In the genomic region with DNA sequence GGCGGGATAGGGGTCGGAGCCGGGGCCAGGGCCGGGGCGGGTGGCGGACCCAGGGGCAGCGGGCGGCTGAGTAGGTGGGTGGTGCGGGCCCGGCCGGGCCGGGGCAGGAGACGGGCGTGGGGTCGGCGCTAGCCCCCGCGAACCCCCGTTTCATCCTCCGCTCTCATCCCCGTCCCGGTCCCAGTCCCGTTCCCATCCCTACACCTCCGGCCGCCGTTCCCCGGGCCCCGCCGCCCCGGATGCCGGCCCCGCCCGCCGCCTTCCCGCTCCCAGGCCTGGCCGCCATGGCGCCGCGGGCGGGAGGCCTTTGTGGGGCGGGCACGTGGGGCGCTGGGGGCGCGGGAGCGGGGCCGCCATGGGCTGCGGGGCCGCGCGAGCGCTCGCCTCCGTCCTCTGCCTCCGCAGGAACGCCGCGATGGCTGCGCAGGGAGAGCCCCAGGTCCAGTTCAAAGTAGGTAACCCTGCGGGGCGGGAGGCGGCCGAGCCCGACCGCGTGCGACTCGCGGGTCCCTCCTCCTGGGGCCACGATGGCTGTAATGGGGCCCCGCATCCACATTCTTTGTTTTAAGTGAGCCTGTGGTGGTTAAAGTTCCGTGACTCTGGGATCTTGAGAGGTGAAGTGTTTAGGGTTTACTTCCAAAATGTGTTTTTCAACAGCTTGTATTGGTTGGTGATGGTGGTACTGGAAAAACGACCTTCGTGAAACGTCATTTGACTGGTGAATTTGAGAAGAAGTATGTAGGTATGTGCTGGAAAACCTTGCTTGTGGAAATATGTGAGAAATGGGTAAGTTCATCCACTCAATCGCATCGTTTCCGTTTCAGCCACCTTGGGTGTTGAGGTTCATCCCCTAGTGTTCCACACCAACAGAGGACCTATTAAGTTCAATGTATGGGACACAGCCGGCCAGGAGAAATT, we compare ENCODE assay signal across 8 cellular contexts. TPM values are rescaled to one million over a fixed set of nuclear protein-coding genes. Genes with fewer than 3 reads are reported as not detected.
DNase-seq lines count a peak whose midpoint lies in the region; ATAC-seq and TF ChIP-seq lines count a peak whose summit lies in the region.

No MANE protein-coding gene starts in this region.

- H3K9me3 ChIP-seq in SJCRH30 (replicated peaks): no peaks in the 10 kb centered on the region
- peaks cover 0 to 6% of the 10 kb centered on the region in 2 donors for H3K9me3 ChIP-seq in right atrium auricular region

- H3K9ac ChIP-seq in rectal smooth muscle tissue (ENCODE audit: low read length): peak overlapping the region; percentile 8

- H3K4me3 ChIP-seq in SJCRH30 (peak overlapping the region; percentile 97), right atrium auricular region (peak overlapping the region; percentile 89 to 92), rectal smooth muscle tissue (ENCODE audit: low read length) (peak overlapping the region; percentile 59)

- TF ChIP-seq CTCF in right atrium auricular region (IDR thresholded peaks at IDR 0.05): no peak

- H3K27me3 ChIP-seq in SJCRH30: no peaks in the 10 kb centered on the region
- H3K27me3 ChIP-seq in right atrium auricular region: no peaks in the 10 kb centered on the region
- H3K27me3 ChIP-seq in rectal smooth muscle tissue (ENCODE audit: control insufficient read depth, insufficient read depth, low read length): no peaks in the 10 kb centered on the region

- H3K4me1 ChIP-seq in SJCRH30 (0 out of 2 replicates have a peak, but pooled peaks cover 3% of the 10 kb centered on the region), right atrium auricular region (peaks cover 0 to 34% of the 10 kb centered on the region in 2 donors), rectal smooth muscle tissue (ENCODE audit: control insufficient read depth, insufficient read depth, low read length) (peaks cover 11% of the 10 kb centered on the region)

- ATAC-seq in HG02943 (IDR thresholded peaks at IDR 0.05; ENCODE audit: low read depth, unreplicated experiment): peak; percentile 18

- DNase-seq in NOMO-1 (lab: John Stamatoyannopoulos, UW; ENCODE audit: unreplicated experiment in 2 of 2) (peak; percentile 18 to 30), NOMO-1 treated with DMSO at 0.1 percent for 48 hours (lab: John Stamatoyannopoulos, UW; ENCODE audit: unreplicated experiment) (no peak), SJCRH30 (peak in 1 of 2 experiments; percentile 35), right atrium auricular region (ENCODE audit: low spot score) (no peak), SW480 (ENCODE audit: low spot score) (no peak)

- H3K27ac ChIP-seq in SJCRH30 (peak overlapping the region; percentile 78), angular gyrus (ENCODE audit: low read depth, low read length) (peak overlapping the region; percentile 64), right atrium auricular region (peak overlapping the region; percentile 87 to 91), rectal smooth muscle tissue (ENCODE audit: low read depth, low read length) (peak overlapping the region; percentile 70)

- H3K36me3 ChIP-seq in SJCRH30: peaks cover 50% of the 10 kb centered on the region
- peaks cover 36% of the 10 kb centered on the region for H3K36me3 ChIP-seq in right atrium auricular region
- peaks cover 16% of the 10 kb centered on the region for H3K36me3 ChIP-seq in rectal smooth muscle tissue (ENCODE audit: control insufficient read depth, insufficient read depth, low read length)

RNA-seq across cellular contexts. Expression of gene RAN, which starts 0.6 kb away (rescaled TPM):
- 1,284 and 1,289 TPM in 2 replicates for total RNA-seq in SJCRH30 (2014; rRNA removed; shearing (Covaris generic))
- total RNA-seq in right atrium auricular region: 100 to 1,000 TPM; 122 to 156 TPM

RNA-seq across cellular contexts. Expression of gene STX2, which starts 33.4 kb away (rescaled TPM):
- 26.9 TPM in 2 replicates for total RNA-seq in SJCRH30 (2014; rRNA removed; shearing (Covaris generic))
- total RNA-seq in right atrium auricular region: 10 to 100 TPM; 24.5 to 26.3 TPM

Comparison
In these comparisons a context has a peak if more than half of its experiments do, and no peak if none do; other contexts are left out.
1. DNase-seq: peak in NOMO-1 (2 of 2); none in NOMO-1 treated with DMSO at 0.1 percent for 48 hours (single experiment), right atrium auricular region (single experiment) and SW480 (single experiment).
2. Peak in every context shown above with its lines, with median percentiles within 50 percentile points of each other: H3K27ac ChIP-seq and H3K4me3 ChIP-seq.